8 cellular contexts compared by ENCODE assay signal in the genomic region with DNA sequence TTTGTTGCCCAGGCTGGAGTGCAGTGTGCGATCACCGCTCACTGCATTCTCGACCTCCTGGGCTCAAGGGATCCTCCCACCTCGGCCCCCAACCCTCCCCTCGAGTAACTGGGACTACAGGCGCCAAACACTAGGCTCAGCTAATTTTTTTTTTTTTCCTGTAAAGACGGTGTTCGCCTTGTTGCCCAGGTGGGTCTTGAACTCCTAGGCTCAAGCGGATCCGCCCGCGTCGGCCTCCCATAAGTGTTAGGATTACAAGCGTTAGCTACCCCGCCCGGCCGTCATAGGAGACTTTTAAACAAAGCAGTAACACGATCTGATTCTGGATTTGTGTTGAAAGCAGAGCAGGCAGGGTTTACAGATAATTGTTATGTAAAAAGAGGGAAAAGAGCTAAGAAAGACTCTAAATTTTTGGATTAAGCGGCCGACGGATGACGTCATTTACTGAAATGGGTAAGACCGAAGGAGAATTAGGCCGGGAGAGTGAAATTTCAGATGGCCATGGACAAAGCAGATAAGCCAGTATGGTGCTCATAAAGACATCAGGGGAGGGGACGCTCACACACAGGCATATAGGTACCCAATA. TPM values are rescaled to one million over a fixed set of nuclear protein-coding genes. Genes with fewer than 3 reads are reported as not detected.
DNase-seq lines count a peak whose midpoint lies in the region; ATAC-seq, FAIRE-seq and TF ChIP-seq lines count a peak whose summit lies in the region.

No MANE protein-coding gene starts in this region.

- H3K9me3 ChIP-seq in pancreas: no peaks in the 10 kb centered on the region

- H3K4me3 ChIP-seq in ACC112 (ENCODE audit: low read depth, low read length) (peak overlapping the region; percentile 83), pancreas (peak overlapping the region; percentile 72 to 93 (median 82))

- H3K36me3 ChIP-seq in ACC112 (ENCODE audit: insufficient read depth, low read length) (no peaks in the 10 kb centered on the region), pancreas (no peaks in the 10 kb centered on the region)

- peak overlapping the region; percentile 66 for H2AFZ ChIP-seq in ACC112 (ENCODE audit: low read length, unreplicated experiment)

- H3K4me1 ChIP-seq in ACC112 (ENCODE audit: control insufficient read depth, insufficient read depth, low read length, unreplicated experiment) (peaks cover 33% of the 10 kb centered on the region), pancreas (peaks cover 27 to 40% (median 31%) of the 10 kb centered on the region in 3 donors)

- no peak for FAIRE-seq in pancreas (lab: Jason Lieb, UNC)

- TF ChIP-seq CTCF in pancreas (IDR thresholded peaks at IDR 0.05): no peak

- ATAC-seq in GM18867 (IDR thresholded peaks at IDR 0.05; ENCODE audit: unreplicated experiment): peak; percentile 11
- ATAC-seq in HG03097 (IDR thresholded peaks at IDR 0.05; ENCODE audit: low FRiP score, unreplicated experiment): peak; percentile 18
- ATAC-seq in Right ventricle myocardium superior (ENCODE audit: poor library complexity): peak; percentile 21
- peak; percentile 11 to 37 (median 20) for ATAC-seq in pancreas

- 0% methylated on average over 25 of the region's 25 CpGs for WGBS in pancreas, 2 donors

- DNase-seq in NCI-H526 (lab: John Stamatoyannopoulos, UW) (peak; percentile 72 to 73), Right ventricle myocardium superior (peak; percentile 75), pancreas (peak; percentile 48 to 74 (median 56)), NCI-H187 treated with DMSO at 0.1 percent for 48 hours (lab: John Stamatoyannopoulos, UW) (no peak)
- DNase-seq in activated naive CD4-positive, alpha-beta T cell treated with Interleukin-2 at 50 U/mL for 16 hours: peak; percentile 12

- H3K27ac ChIP-seq in ACC112 (ENCODE audit: low read depth, low read length) (peak overlapping the region; percentile 99), pancreas (peak overlapping the region; percentile 97 to 98 (median 98))

- H3K79me2 ChIP-seq in ACC112 (ENCODE audit: control insufficient read depth, insufficient read depth, low read length, unreplicated experiment): peaks cover 79% of the 10 kb centered on the region

- no peaks in the 10 kb centered on the region for H3K27me3 ChIP-seq in ACC112 (ENCODE audit: insufficient read depth, low read length)
- H3K27me3 ChIP-seq in pancreas: no peaks in the 10 kb centered on the region

- intact Hi-C loops in Right ventricle myocardium superior (cut with DNase I) (no loop called here), pancreas (cut with DNase I) (no loop called here)

RNA-seq across cellular contexts. Expression of gene TSTD2, which starts 0.7 kb away (rescaled TPM):
- 26.1 TPM for total RNA-seq in Right ventricle myocardium superior
- 10 to 100 TPM in 2 of 6 donors, 1 to 10 TPM in 4; 7.8 to 12.7 (median 9.2) TPM for total RNA-seq in pancreas
- polyA plus RNA-seq in pancreas: 10 to 100 TPM; 10.3 to 16.8 TPM

RNA-seq across cellular contexts. Expression of gene NCBP1, which starts 1.1 kb away (rescaled TPM):
- total RNA-seq in Right ventricle myocardium superior (20.0 TPM), pancreas (10 to 100 TPM; 10.7 to 17.4 (median 11.7) TPM)
- 1 to 10 TPM; 4.6 to 7.5 TPM for polyA plus RNA-seq in pancreas
